8 cellular contexts compared by ENCODE assay signal in genomic region chr11:118488480-118489109, GRCh38. TPM values are rescaled to one million over a fixed set of nuclear protein-coding genes. Genes with fewer than 3 reads are reported as not detected.
A peak's percentile ranks its signal among the peaks of the same experiment; 100 is the strongest.
DNase-seq lines count a peak whose midpoint lies in the region; ATAC-seq and TF ChIP-seq lines count a peak whose summit lies in the region.

No MANE protein-coding gene starts in this region.

- no peaks in the 10 kb centered on the region for H3K4me1 ChIP-seq in thoracic aorta (ENCODE audit: control insufficient read depth in 1 of 2, low read depth in 2 of 2)

- H3K27me3 ChIP-seq in thoracic aorta (replicated peaks; ENCODE audit: insufficient read depth), result no peaks in the 10 kb centered on the region

- H3K4me3 ChIP-seq in fibroblast of pulmonary artery (replicated peaks; ENCODE audit: low read depth, low read length), result no peak overlapping the region
- no peak overlapping the region for H3K4me3 ChIP-seq in thoracic aorta

- H3K9me3 ChIP-seq in thoracic aorta, result no peaks in the 10 kb centered on the region

- TF ChIP-seq CTCF in fibroblast of pulmonary artery (IDR thresholded peaks at IDR 0.05; ENCODE audit: low read length, missing control alignments), result peak; percentile 86
- peak; percentile 75 for TF ChIP-seq CTCF in thoracic aorta (IDR thresholded peaks at IDR 0.05)

- DNase-seq in DMS114 treated with DMSO at 0.1 percent for 48 hours (lab: John Stamatoyannopoulos, UW; ENCODE audit: unreplicated experiment) (peak; percentile 68), LoVo (ENCODE audit: low spot score) (peak; percentile 75), RPMI8226 (peak; percentile 74), fibroblast of pulmonary artery (ENCODE audit: low read depth) (peak; percentile 88), occipital lobe (lab: John Stamatoyannopoulos, UW) (peak; percentile 47), thoracic aorta (ENCODE audit: low spot score) (peak; percentile 7)
- DNase-seq in activated T-helper 1 cell treated with anti-CD3 and anti-CD28 coated beads, Interleukin-2, amount 50 U/mL, for 16 hours (ENCODE audit: low read depth in 1 of 2, low spot score in 1 of 2), result peak; percentile 61 to 67

- no peak for ATAC-seq in thoracic aorta (ENCODE audit: insufficient number of reproducible peaks, low FRiP score, low read depth)
- no peak for ATAC-seq in GM21390 (IDR thresholded peaks at IDR 0.05; ENCODE audit: unreplicated experiment)

- H3K27ac ChIP-seq in thoracic aorta, result peak overlapping the region in 1 of 2 donors; percentile 8

- peaks cover 50% of the 10 kb centered on the region for H3K36me3 ChIP-seq in thoracic aorta

RNA-seq across cellular contexts. Expression of gene TTC36, which starts 38.7 kb away (rescaled TPM):
- total RNA-seq in occipital lobe, result 2.7 TPM
- 1 to 10 TPM; 1.4 to 1.5 TPM for total RNA-seq in thoracic aorta

RNA-seq across cellular contexts. Expression of gene TMEM25, which starts 42.4 kb away (rescaled TPM):
- total RNA-seq in occipital lobe (40.7 TPM), thoracic aorta (10 to 100 TPM; 36.3 to 50.8 TPM)

RNA-seq across cellular contexts. Expression of gene KMT2A, which starts 52.3 kb away (rescaled TPM):
- total RNA-seq in occipital lobe (55.4 TPM), thoracic aorta (100 to 1,000 TPM in 1 of 2 donors, 10 to 100 TPM in 1; 88.1 to 105 TPM)

Comparison
In these comparisons a context has a peak if more than half of its experiments do, and no peak if none do; other contexts are left out.
1. DNase-seq: peak in every context shown above with its lines; median percentile 88 in fibroblast of pulmonary artery; 75 in LoVo; 74 in RPMI8226; 68 in DMS114 treated with DMSO at 0.1 percent for 48 hours; 64 in activated T-helper 1 cell treated with anti-CD3 and anti-CD28 coated beads, Interleukin-2, amount 50 U/mL, for 16 hours; 47 in occipital lobe; 7 in thoracic aorta.